In the genomic region with DNA sequence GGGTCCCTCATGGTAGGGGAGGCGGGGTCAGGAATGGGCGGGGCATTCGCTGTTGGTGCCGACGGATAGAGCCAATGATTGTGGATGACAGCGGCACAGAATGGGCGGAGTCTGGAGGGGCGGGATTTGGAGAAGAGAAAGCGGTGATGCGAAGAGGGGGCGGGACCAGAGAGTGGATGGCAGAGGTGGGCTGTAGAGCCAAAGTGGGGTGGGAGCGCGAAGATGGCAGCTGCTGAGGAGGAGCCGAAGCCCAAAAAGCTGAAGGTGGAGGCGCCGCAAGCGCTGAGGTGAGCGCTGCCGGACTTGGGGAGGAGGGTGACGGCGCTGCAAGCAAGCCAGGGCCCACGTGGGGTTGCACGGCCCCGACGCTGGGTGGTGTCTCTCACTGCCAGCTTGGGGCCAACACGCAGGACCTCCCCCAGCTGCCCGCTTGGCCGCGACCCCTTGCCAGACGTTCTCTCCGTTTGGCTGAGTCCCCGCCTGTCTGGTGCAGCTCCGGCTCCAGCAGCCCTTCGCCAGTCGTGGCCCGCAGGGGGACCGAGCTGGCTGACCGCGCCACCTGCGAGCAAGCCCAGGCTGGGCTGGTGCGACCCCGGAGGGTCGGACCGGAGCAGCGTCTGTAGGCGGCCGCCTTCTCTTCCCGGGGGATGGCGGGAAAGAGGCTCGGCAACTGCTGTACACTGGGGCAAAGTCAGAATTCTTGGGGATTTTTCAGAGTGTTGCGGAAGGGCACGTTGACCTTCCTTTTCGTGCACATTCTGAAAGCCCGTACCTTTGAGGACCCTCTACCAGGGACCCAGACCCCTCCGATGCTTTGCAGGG, we compare ENCODE assay signal across 1 cellular context.
TF ChIP-seq lines count a peak whose summit lies in the region.

ADK (plus strand) TSS at position 165 of the 822 bp plus-strand sequence; CDS start at position 223, 58 bp downstream.

TF ChIP-seq in HepG2, 621 proteins besides CTCF, POLR2A, EP300 and RAD21 (continued from another document and continues in another):
- TF ChIP-seq THAP9 (CRISPR knock-in tag; IDR thresholded peaks at IDR 0.05; ENCODE audit: borderline replicate concordance) = peak; percentile 70; the same call in 1 of the 2 replicates
- TF ChIP-seq HOXA3 (CRISPR knock-in tag; IDR thresholded peaks at IDR 0.05) = peak; percentile 45
- TF ChIP-seq, protein P1, sequence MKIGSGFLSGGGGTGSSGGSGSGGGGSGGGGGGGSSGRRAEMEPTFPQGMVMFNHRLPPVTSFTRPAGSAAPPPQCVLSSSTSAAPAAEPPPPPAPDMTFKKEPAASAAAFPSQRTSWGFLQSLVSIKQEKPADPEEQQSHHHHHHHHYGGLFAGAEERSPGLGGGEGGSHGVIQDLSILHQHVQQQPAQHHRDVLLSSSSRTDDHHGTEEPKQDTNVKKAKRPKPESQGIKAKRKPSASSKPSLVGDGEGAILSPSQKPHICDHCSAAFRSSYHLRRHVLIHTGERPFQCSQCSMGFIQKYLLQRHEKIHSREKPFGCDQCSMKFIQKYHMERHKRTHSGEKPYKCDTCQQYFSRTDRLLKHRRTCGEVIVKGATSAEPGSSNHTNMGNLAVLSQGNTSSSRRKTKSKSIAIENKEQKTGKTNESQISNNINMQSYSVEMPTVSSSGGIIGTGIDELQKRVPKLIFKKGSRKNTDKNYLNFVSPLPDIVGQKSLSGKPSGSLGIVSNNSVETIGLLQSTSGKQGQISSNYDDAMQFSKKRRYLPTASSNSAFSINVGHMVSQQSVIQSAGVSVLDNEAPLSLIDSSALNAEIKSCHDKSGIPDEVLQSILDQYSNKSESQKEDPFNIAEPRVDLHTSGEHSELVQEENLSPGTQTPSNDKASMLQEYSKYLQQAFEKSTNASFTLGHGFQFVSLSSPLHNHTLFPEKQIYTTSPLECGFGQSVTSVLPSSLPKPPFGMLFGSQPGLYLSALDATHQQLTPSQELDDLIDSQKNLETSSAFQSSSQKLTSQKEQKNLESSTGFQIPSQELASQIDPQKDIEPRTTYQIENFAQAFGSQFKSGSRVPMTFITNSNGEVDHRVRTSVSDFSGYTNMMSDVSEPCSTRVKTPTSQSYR (CRISPR knock-in tag; IDR thresholded peaks at IDR 0.05; ENCODE audit: borderline replicate concordance) = no peak
- TF ChIP-seq EEA1 (CRISPR knock-in tag; IDR thresholded peaks at IDR 0.05; ENCODE audit: borderline replicate concordance) = no peak
- no peak for TF ChIP-seq NR2F2 (IDR thresholded peaks at IDR 0.05; ENCODE audit: borderline replicate concordance, low read depth)
- TF ChIP-seq MLLT10 (CRISPR knock-in tag; IDR thresholded peaks at IDR 0.05) = no peak
- no peak for TF ChIP-seq KDM4B (CRISPR knock-in tag; IDR thresholded peaks at IDR 0.05)
- no peak for TF ChIP-seq EZH2 (conservative IDR thresholded peaks at IDR 0.05; ENCODE audit: low read depth, low read length)
- TF ChIP-seq NBN (conservative IDR thresholded peaks at IDR 0.05) = no peak
- TF ChIP-seq POGZ (CRISPR knock-in tag; IDR thresholded peaks at IDR 0.05) = peak; percentile 23; the same call in 1 of the 2 replicates
- no peak for TF ChIP-seq RAD51 (IDR thresholded peaks at IDR 0.05; ENCODE audit: borderline replicate concordance)
- TF ChIP-seq ZFP82 (CRISPR knock-in tag; IDR thresholded peaks at IDR 0.05; ENCODE audit: borderline replicate concordance) = no peak
- peak; percentile 11; the same call in 1 of the 2 replicates for TF ChIP-seq TFDP1 (CRISPR knock-in tag; IDR thresholded peaks at IDR 0.05; ENCODE audit: borderline replicate concordance)
- no peak for TF ChIP-seq TCF7 (IDR thresholded peaks at IDR 0.05; ENCODE audit: low read depth)
- TF ChIP-seq SATB2 (CRISPR knock-in tag; IDR thresholded peaks at IDR 0.05) = no peak
- TF ChIP-seq ZNF570 (CRISPR knock-in tag; IDR thresholded peaks at IDR 0.05; ENCODE audit: borderline replicate concordance) = no peak
- peak; percentile 81 for TF ChIP-seq RBFOX2 (IDR thresholded peaks at IDR 0.05; ENCODE audit: low read depth, low read length)
- 0 out of 2 replicates have a peak, but pooled peaks have one; percentile 52 for TF ChIP-seq CBX5 (CRISPR knock-in tag; IDR thresholded peaks at IDR 0.05; ENCODE audit: borderline replicate concordance)
- no peak for TF ChIP-seq ZNF337 (CRISPR knock-in tag; IDR thresholded peaks at IDR 0.05; ENCODE audit: borderline replicate concordance, low read depth)
- TF ChIP-seq ZNF567 (CRISPR knock-in tag; IDR thresholded peaks at IDR 0.05; ENCODE audit: borderline replicate concordance) = no peak
- TF ChIP-seq MEF2D (CRISPR knock-in tag; IDR thresholded peaks at IDR 0.05) = no peak
- TF ChIP-seq RELA (CRISPR knock-in tag; IDR thresholded peaks at IDR 0.05) = 0 out of 2 replicates have a peak, but pooled peaks have one; percentile 58
- no peak for TF ChIP-seq AKNA (CRISPR knock-in tag; IDR thresholded peaks at IDR 0.05; ENCODE audit: borderline replicate concordance)
- TF ChIP-seq GTF2F1 (IDR thresholded peaks at IDR 0.05; ENCODE audit: low read length) = no peak
- no peak for TF ChIP-seq MLX (CRISPR knock-in tag; IDR thresholded peaks at IDR 0.05)
- peak; percentile 71 for TF ChIP-seq AGO2 (optimal IDR thresholded peaks at IDR 0.05; ENCODE audit: low read depth, low read length)
- peak; percentile 71 for TF ChIP-seq ZNF292 (CRISPR knock-in tag; IDR thresholded peaks at IDR 0.05; ENCODE audit: borderline replicate concordance, low read depth)
- no peak for TF ChIP-seq FOXA1 (IDR thresholded peaks at IDR 0.05)
- no peak for TF ChIP-seq FOXA1 (CRISPR knock-in tag; IDR thresholded peaks at IDR 0.05)
- no peak for TF ChIP-seq ZNF260 (CRISPR knock-in tag; IDR thresholded peaks at IDR 0.05; ENCODE audit: borderline replicate concordance, low read depth)
- no peak for TF ChIP-seq ZNF343 (CRISPR knock-in tag; IDR thresholded peaks at IDR 0.05)
- peak; percentile 59 for TF ChIP-seq HNRNPLL (IDR thresholded peaks at IDR 0.05; ENCODE audit: low read depth, low read length, poor library complexity, severe bottlenecking)
- peak; percentile 51; the same call in 1 of the 2 replicates for TF ChIP-seq ZNF331 (CRISPR knock-in tag; IDR thresholded peaks at IDR 0.05)
- TF ChIP-seq ATRX (CRISPR knock-in tag; IDR thresholded peaks at IDR 0.05; ENCODE audit: borderline replicate concordance) = no peak
- TF ChIP-seq TIGD3 (CRISPR knock-in tag; IDR thresholded peaks at IDR 0.05; ENCODE audit: borderline replicate concordance) = no peak
- no peak for TF ChIP-seq BHLHE40 (IDR thresholded peaks at IDR 0.05; ENCODE audit: low read length)
- no peak; the same call in 1 of the 2 replicates for TF ChIP-seq FOXA3 (CRISPR knock-in tag; IDR thresholded peaks at IDR 0.05)
- TF ChIP-seq ZNF121 (CRISPR knock-in tag; IDR thresholded peaks at IDR 0.05) = no peak
- TF ChIP-seq IRF2 (CRISPR knock-in tag; IDR thresholded peaks at IDR 0.05) = peak; percentile 35
- no peak for TF ChIP-seq EED (CRISPR knock-in tag; IDR thresholded peaks at IDR 0.05)
- TF ChIP-seq NAIF1 (CRISPR knock-in tag; IDR thresholded peaks at IDR 0.05; ENCODE audit: borderline replicate concordance) = no peak; the same call in 1 of the 2 replicates
- no peak for TF ChIP-seq RBAK (CRISPR knock-in tag; IDR thresholded peaks at IDR 0.05)
- no peak for TF ChIP-seq ZNF20 (CRISPR knock-in tag; IDR thresholded peaks at IDR 0.05)
- no peak for TF ChIP-seq CBX2 (IDR thresholded peaks at IDR 0.05; ENCODE audit: low read depth, low read length)
- TF ChIP-seq CBX2 (CRISPR knock-in tag; IDR thresholded peaks at IDR 0.05; ENCODE audit: low read depth) = no peak
- no peak for TF ChIP-seq NFIC (IDR thresholded peaks at IDR 0.05; ENCODE audit: low read length)
- TF ChIP-seq ZNF75D (CRISPR knock-in tag; IDR thresholded peaks at IDR 0.05; ENCODE audit: borderline replicate concordance) = no peak
- no peak for TF ChIP-seq NCOA2 (CRISPR knock-in tag; IDR thresholded peaks at IDR 0.05)
- TF ChIP-seq TCF12 (IDR thresholded peaks at IDR 0.05) = no peak
- 0 out of 2 replicates have a peak, but pooled peaks have one; percentile 20 for TF ChIP-seq TCF12 (CRISPR knock-in tag; IDR thresholded peaks at IDR 0.05)
- TF ChIP-seq, protein P2, sequence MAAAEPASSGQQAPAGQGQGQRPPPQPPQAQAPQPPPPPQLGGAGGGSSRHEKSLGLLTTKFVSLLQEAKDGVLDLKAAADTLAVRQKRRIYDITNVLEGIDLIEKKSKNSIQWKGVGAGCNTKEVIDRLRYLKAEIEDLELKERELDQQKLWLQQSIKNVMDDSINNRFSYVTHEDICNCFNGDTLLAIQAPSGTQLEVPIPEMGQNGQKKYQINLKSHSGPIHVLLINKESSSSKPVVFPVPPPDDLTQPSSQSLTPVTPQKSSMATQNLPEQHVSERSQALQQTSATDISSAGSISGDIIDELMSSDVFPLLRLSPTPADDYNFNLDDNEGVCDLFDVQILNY (CRISPR knock-in tag; conservative IDR thresholded peaks at IDR 0.05) = peak; percentile 54; the same call in 1 of the 2 replicates
